Comparison of ENCODE assay signal across 7 cellular contexts in genomic region chr2:55311444-55311870, GRCh38. TPM values are rescaled to one million over a fixed set of nuclear protein-coding genes. Genes with fewer than 3 reads are reported as not detected.
DNase-seq lines count a peak whose midpoint lies in the region; ATAC-seq and TF ChIP-seq lines count a peak whose summit lies in the region.

No MANE protein-coding gene starts in this region.

- H3K9ac ChIP-seq in IMR-90 (ENCODE audit: low read depth, low read length): no peak overlapping the region; the same call in 1 of the 2 replicates

- no peak overlapping the region for H4K8ac ChIP-seq in IMR-90 (ENCODE audit: low read depth in 2 of 2, low read length in 2 of 2)

- H3K4me2 ChIP-seq in IMR-90 (ENCODE audit: low read depth, low read length): no peak overlapping the region

- no peak overlapping the region for H3K4me3 ChIP-seq in IMR-90 (ENCODE audit: insufficient read depth, low read depth, low read length)
- no peak overlapping the region for H3K4me3 ChIP-seq in mucosa of descending colon

- no peak overlapping the region for H3K23ac ChIP-seq in IMR-90 (ENCODE audit: low read depth, low read length)

- H4K5ac ChIP-seq in IMR-90 (ENCODE audit: low read depth, low read length): no peak overlapping the region

- DNase-seq in IMR-90 (peak; percentile 56), mucosa of descending colon (no peak), NCI-H1436 (lab: John Stamatoyannopoulos, UW) (no peak), SKM-1 treated with dmso at 0.1 percent for 144 hours (lab: John Stamatoyannopoulos, UW; ENCODE audit: unreplicated experiment) (no peak)
- no peak for DNase-seq in central memory CD8-positive, alpha-beta T cell (ENCODE audit: low spot score in 2 of 2)

- H3K27ac Mint-ChIP-seq in central memory CD8-positive, alpha-beta T cell (ENCODE audit: low read depth): no peak overlapping the region

- no peaks in the 10 kb centered on the region for H4K20me1 ChIP-seq in IMR-90 (ENCODE audit: insufficient read depth, low read length)

- BruUV-seq in IMR-90 (replicated peaks; lab: Mats Ljungman, UMichigan): no TSS peak

- H3K9me1 ChIP-seq in IMR-90 (ENCODE audit: insufficient read depth, low read length): peaks cover 7% of the 10 kb centered on the region

- H3K14ac ChIP-seq in IMR-90 (replicated peaks; ENCODE audit: low read depth, low read length): no peak overlapping the region

- H3K4me1 Mint-ChIP-seq in central memory CD8-positive, alpha-beta T cell: no peaks in the 10 kb centered on the region

- no peak overlapping the region for H2BK5ac ChIP-seq in IMR-90 (ENCODE audit: low read depth, low read length, poor library complexity, severe bottlenecking)

- H3K36me3 ChIP-seq in IMR-90 (ENCODE audit: control insufficient read depth, insufficient read depth, low read length): peaks cover 16% of the 10 kb centered on the region
- H3K36me3 ChIP-seq in mucosa of descending colon (ENCODE audit: low read depth): no peaks in the 10 kb centered on the region

- no peak overlapping the region for H4K91ac ChIP-seq in IMR-90 (ENCODE audit: insufficient read depth, low read depth, low read length)

- no peak overlapping the region for H3K27ac ChIP-seq in IMR-90 (ENCODE audit: insufficient read depth, low read length)

- H3K4ac ChIP-seq in IMR-90 (ENCODE audit: low read depth, low read length): no peak overlapping the region

- H3K9me3 Mint-ChIP-seq in central memory CD8-positive, alpha-beta T cell: no peaks in the 10 kb centered on the region

- in situ Hi-C loops in IMR-90 (cut with MboI; ENCODE audit: low sequenced_read_pairs): no loop called here

- dilution Hi-C loops in IMR-90 (cut with HindIII; ENCODE audit: low sequenced_read_pairs, unreplicated experiment): no loop called here

- no peak overlapping the region for H3K56ac ChIP-seq in IMR-90 (ENCODE audit: extremely low read depth, insufficient read depth, low read length)

- POLR2A ChIA-PET in IMR-90 (lab: Charles Lee; ENCODE audit: unreplicated experiment): no interaction called here

- no peak overlapping the region for H3K18ac ChIP-seq in IMR-90 (ENCODE audit: low read depth, low read length)

- CTCF ChIA-PET in IMR-90 (lab: Yijun Ruan, JAX): interaction anchor here (0.6 to 1.0 kb wide), 3 partner anchors 8 to 15 kb away, joined by 3 read pairs; no protein-coding TSS in a partner anchor

- no peaks in the 10 kb centered on the region for H3K27me3 Mint-ChIP-seq in central memory CD8-positive, alpha-beta T cell

- no peak overlapping the region for H2AK5ac ChIP-seq in IMR-90 (ENCODE audit: low read depth, low read length)

- H3K9me3 ChIP-seq in IMR-90 (ENCODE audit: control insufficient read depth, insufficient read depth, low read length) (no peaks in the 10 kb centered on the region), mucosa of descending colon (no peaks in the 10 kb centered on the region)

- no peak overlapping the region for H2AFZ ChIP-seq in IMR-90 (replicated peaks; ENCODE audit: low read length, poor library complexity)

- H2BK120ac ChIP-seq in IMR-90 (ENCODE audit: low read depth, low read length): no peak overlapping the region

- intact Hi-C loops in IMR-90 (cut with micrococcal nuclease): no loop called here
- intact Hi-C loops in mucosa of descending colon (cut with DNase I, micrococcal nuclease): no loop called here

- H2BK20ac ChIP-seq in IMR-90 (ENCODE audit: low read depth, low read length): no peak overlapping the region

- peaks cover 0 to 3% of the 10 kb centered on the region in 2 experiments; a peak in 1 of 4 replicates for H3K79me1 ChIP-seq in IMR-90 (ENCODE audit: low read depth in 1 of 2, low read length in 2 of 2)

- no peak overlapping the region for H2BK15ac ChIP-seq in IMR-90 (ENCODE audit: low read depth, low read length)

- H3K4me1 ChIP-seq in IMR-90 (ENCODE audit: control insufficient read depth, insufficient read depth, low read length) (peaks cover 2% of the 10 kb centered on the region), mucosa of descending colon (ENCODE audit: low read depth) (no peaks in the 10 kb centered on the region)

- H3K27me3 ChIP-seq in IMR-90 (ENCODE audit: control insufficient read depth, insufficient read depth, low read length): no peaks in the 10 kb centered on the region

- H3K36me3 Mint-ChIP-seq in central memory CD8-positive, alpha-beta T cell (ENCODE audit: insufficient read depth): peaks cover 3% of the 10 kb centered on the region

- WGBS in IMR-90 (ENCODE audit: extremely low coverage in 2 of 2, insufficient read length in 1 of 2), 2 experiments: no CpG with 5 or more reads among the region's 1 CpG

- no peak overlapping the region for H2AK9ac ChIP-seq in IMR-90 (replicated peaks; ENCODE audit: low read depth, low read length, poor library complexity)

- ATAC-seq in GM18498 (IDR thresholded peaks at IDR 0.05; ENCODE audit: unreplicated experiment): peak; percentile 93
- peak; percentile 96 for ATAC-seq in GM21723 (IDR thresholded peaks at IDR 0.05; ENCODE audit: unreplicated experiment)
- peak; percentile 95 for ATAC-seq in IMR-90 (ENCODE audit: low read depth)
- peak; percentile 52 for ATAC-seq in central memory CD8-positive, alpha-beta T cell (replicated peaks; ENCODE audit: extremely low read depth, poor library complexity, severe bottlenecking)
- no peak for ATAC-seq in mucosa of descending colon

- TF ChIP-seq RAD21 in IMR-90 (IDR thresholded peaks at IDR 0.05; ENCODE audit: low read length): peak; percentile 31; the same call in 1 of the 2 replicates

- TF ChIP-seq CTCF in IMR-90 (conservative IDR thresholded peaks at IDR 0.05; ENCODE audit: low read depth, low read length) (peak; percentile 34), mucosa of descending colon (IDR thresholded peaks at IDR 0.05) (no peak)

- TF ChIP-seq POLR2A in IMR-90 (IDR thresholded peaks at IDR 0.05; ENCODE audit: low read depth, low read length): no peak

- H3K4me3 Mint-ChIP-seq in central memory CD8-positive, alpha-beta T cell: no peak overlapping the region

TF ChIP-seq in IMR-90, 13 proteins besides CTCF, POLR2A, EP300 and RAD21:
- peak; percentile 23; the same call in 1 of the 2 replicates for TF ChIP-seq FOS (IDR thresholded peaks at IDR 0.05; ENCODE audit: low read depth, low read length)
- no peak for TF ChIP-seq RCOR1 (IDR thresholded peaks at IDR 0.05; ENCODE audit: insufficient replicate concordance, low read length)
- TF ChIP-seq USF2 (IDR thresholded peaks at IDR 0.05; ENCODE audit: low read depth, low read length): no peak
- TF ChIP-seq SMC3 (IDR thresholded peaks at IDR 0.05; ENCODE audit: low read depth, low read length): no peak

RNA-seq across cellular contexts. Expression of gene MTIF2, which starts 42.4 kb away (rescaled TPM):
- 22.6 and 33.3 TPM in 2 replicates for total RNA-seq in IMR-90 (2012; rRNA removed)
- 9.5 and 10.8 TPM in 2 replicates for polyA plus RNA-seq in IMR-90 (2012; rRNA removed)
- polyA plus RNA-seq in IMR-90 (2012; cell fraction: cytosol; rRNA removed): 2.1 and 3.2 TPM in 2 replicates
- polyA plus RNA-seq in IMR-90 (2012; cell fraction: nucleus; rRNA removed; ENCODE audit: low replicate concordance): 7.4 and 13.7 TPM in 2 replicates
- total RNA-seq in mucosa of descending colon: 10 to 100 TPM; 33.5 to 46.8 (median 39.9) TPM
